13 cellular contexts compared by ENCODE assay signal in the genomic region with DNA sequence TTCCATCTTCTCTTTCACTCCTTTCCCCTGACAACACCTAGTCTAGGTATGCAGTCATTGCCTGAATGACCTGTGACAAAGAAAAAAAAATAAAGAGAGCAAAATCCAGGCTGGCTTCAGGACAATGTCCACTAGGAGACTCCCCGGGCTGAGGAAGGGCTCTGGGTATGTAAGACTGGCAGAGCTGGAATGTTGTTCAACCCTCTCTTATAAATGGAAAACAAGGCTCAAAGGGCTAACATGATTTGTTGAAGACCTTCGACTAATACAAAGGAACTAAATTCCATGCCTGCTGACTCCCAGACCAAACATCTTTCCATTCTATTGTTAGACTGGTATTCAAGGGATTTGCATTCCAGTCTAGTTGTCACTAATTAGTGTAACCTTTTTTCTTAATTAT.
"Had no signal": no experiment of that assay in that cellular context is flagged by ENCODE, and none has a peak within 500 bp of the region (broad histone marks: within the 10 kb centered on the region; RNA-seq: fewer than 3 reads in every experiment).

No MANE protein-coding gene starts in this region.

- ATAC-seq: activated T-helper 17 cell treated with anti-CD3 and anti-CD28 coated beads, Interleukin-2, amount 50 U/mL, for 72 hours; esophagus mucosa; T-cell had no signal

- H3K27ac Mint-ChIP-seq: activated T-helper 17 cell treated with anti-CD3 and anti-CD28 coated beads, Interleukin-2, amount 50 U/mL, for 72 hours; nephron; T-cell had no signal

- DNase-seq: activated CD4-positive, alpha-beta T cell treated with anti-CD3 and anti-CD28 coated beads, Interleukin-2, amount 50 U/mL, for 48 hours; activated naive CD4-positive, alpha-beta T cell treated with Interleukin-2 at 50 U/mL for 16 hours; aorta; hippocampal formation; kidney glomerular epithelial cell; mesenchymal stem cell; stimulated activated CD4-positive, alpha-beta T cell treated with anti-CD3 and anti-CD28 coated beads, Interleukin-12 subunit alpha, Interleukin-12 subunit beta, amount 100 ng/mL, for 4 hours; stimulated activated CD4-positive, alpha-beta T cell treated with anti-CD3 and anti-CD28 coated beads, Interleukin-2, amount 100 ng/mL, for 24 hours; T-cell; T1000 had no signal

- H3K9me3 Mint-ChIP-seq: activated T-helper 17 cell treated with anti-CD3 and anti-CD28 coated beads, Interleukin-2, amount 50 U/mL, for 72 hours; nephron; T-cell had no signal

- H3K36me3 Mint-ChIP-seq: T-cell had no signal

- H3K4me3 Mint-ChIP-seq: activated T-helper 17 cell treated with anti-CD3 and anti-CD28 coated beads, Interleukin-2, amount 50 U/mL, for 72 hours; nephron; T-cell had no signal

- H3K4me1 Mint-ChIP-seq: activated T-helper 17 cell treated with anti-CD3 and anti-CD28 coated beads, Interleukin-2, amount 50 U/mL, for 72 hours; T-cell had no signal
